Comparison of ENCODE assay signal across 15 cellular contexts in the genomic region with DNA sequence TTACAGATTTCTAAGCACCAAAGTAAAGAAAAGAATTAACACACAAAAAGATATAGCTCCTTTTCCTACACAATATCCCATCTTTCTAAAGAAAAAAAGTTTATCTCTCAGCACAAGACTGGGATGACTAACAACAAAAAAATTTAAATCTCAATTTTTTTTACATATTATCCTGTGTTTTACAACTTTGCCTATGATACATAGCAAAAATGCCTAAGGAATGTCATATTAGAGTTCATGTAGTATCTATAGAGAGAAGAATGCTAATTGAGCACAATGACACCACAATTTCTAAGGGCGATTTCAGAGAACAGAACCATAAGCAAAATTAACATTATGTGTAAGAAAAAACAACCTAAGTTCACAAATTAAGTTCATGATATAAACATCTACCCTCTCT. TPM values are rescaled to one million over a fixed set of nuclear protein-coding genes. Genes with fewer than 3 reads are reported as not detected.
DNase-seq lines count a peak whose midpoint lies in the region; TF ChIP-seq lines count a peak whose summit lies in the region.
"Had no signal": no experiment of that assay in that cellular context is flagged by ENCODE, and none has a peak within 500 bp of the region (broad histone marks: within the 10 kb centered on the region; RNA-seq: fewer than 3 reads in every experiment).

No MANE protein-coding gene starts in this region.

- no peaks in the 10 kb centered on the region for H3K27me3 ChIP-seq in left ventricle myocardium inferior (ENCODE audit: low read depth)
- H3K27me3 ChIP-seq: body of pancreas, spleen had no signal

- H3K4me1 ChIP-seq in left ventricle myocardium inferior = peaks cover 17% of the 10 kb centered on the region
- H3K4me1 ChIP-seq: body of pancreas had no signal

- DNase-seq in AG08395 (ENCODE audit: low spot score) (peak; percentile 44), M059J (ENCODE audit: low read depth) (peak; percentile 36), choroid plexus epithelial cell (ENCODE audit: low read depth) (peak; percentile 82), kidney tubule cell (ENCODE audit: low spot score) (peak; percentile 52), germinal center (ENCODE audit: low spot score) (no peak), NCI-H510A (lab: John Stamatoyannopoulos, UW) (no peak), posterior vena cava (ENCODE audit: low spot score) (no peak), left ventricle myocardium inferior (no peak)
- DNase-seq: activated CD4-positive, alpha-beta T cell treated with anti-CD3 and anti-CD28 coated beads, Interleukin-2, amount 50 U/mL, for 48 hours; body of pancreas; CD4-positive, CD25-positive, alpha-beta regulatory T cell; kidney; NCI-H2081 treated with DMSO at 0.1 percent for 48 hours; Right ventricle myocardium superior; spleen had no signal

- peaks cover 62% of the 10 kb centered on the region for H3K36me3 ChIP-seq in left ventricle myocardium inferior

- no peaks in the 10 kb centered on the region for H3K9me3 ChIP-seq in left ventricle myocardium inferior (replicated peaks)
- H3K9me3 ChIP-seq: body of pancreas had no signal

- no peak for TF ChIP-seq CTCF in choroid plexus epithelial cell (conservative IDR thresholded peaks at IDR 0.05; ENCODE audit: low read depth, low read length)
- TF ChIP-seq CTCF in left ventricle myocardium inferior (IDR thresholded peaks at IDR 0.05; ENCODE audit: borderline replicate concordance) = no peak

- H3K4me3 ChIP-seq in choroid plexus epithelial cell (ENCODE audit: low read depth, low read length) (no peak overlapping the region), left ventricle myocardium inferior (no peak overlapping the region)
- H3K4me3 ChIP-seq: body of pancreas, spleen had no signal

- no peak overlapping the region for H3K27ac ChIP-seq in left ventricle myocardium inferior (replicated peaks)
- H3K27ac ChIP-seq: body of pancreas, spleen had no signal

- intact Hi-C loops in posterior vena cava (cut with DNase I) (no loop called here), left ventricle myocardium inferior (cut with micrococcal nuclease) (no loop called here)

RNA-seq across cellular contexts. Expression of gene C2CD5, which starts 16.3 kb away (rescaled TPM):
- total RNA-seq in M059J (2014; rRNA removed; shearing (Covaris generic)) = 8.3 and 14.4 TPM in 2 replicates
- total RNA-seq in posterior vena cava = 10 to 100 TPM; 31.0 to 34.7 TPM
- 22.5 TPM for total RNA-seq in left ventricle myocardium inferior

Comparison
In these comparisons a context has a peak if more than half of its experiments do, and no peak if none do; other contexts are left out.
1. DNase-seq: peak in AG08395 (single experiment), M059J (single experiment), choroid plexus epithelial cell (single experiment) and kidney tubule cell (single experiment); none in germinal center (single experiment), NCI-H510A (single experiment), posterior vena cava (single experiment) and left ventricle myocardium inferior (single experiment).